8 cellular contexts compared by ENCODE assay signal in the genomic region with DNA sequence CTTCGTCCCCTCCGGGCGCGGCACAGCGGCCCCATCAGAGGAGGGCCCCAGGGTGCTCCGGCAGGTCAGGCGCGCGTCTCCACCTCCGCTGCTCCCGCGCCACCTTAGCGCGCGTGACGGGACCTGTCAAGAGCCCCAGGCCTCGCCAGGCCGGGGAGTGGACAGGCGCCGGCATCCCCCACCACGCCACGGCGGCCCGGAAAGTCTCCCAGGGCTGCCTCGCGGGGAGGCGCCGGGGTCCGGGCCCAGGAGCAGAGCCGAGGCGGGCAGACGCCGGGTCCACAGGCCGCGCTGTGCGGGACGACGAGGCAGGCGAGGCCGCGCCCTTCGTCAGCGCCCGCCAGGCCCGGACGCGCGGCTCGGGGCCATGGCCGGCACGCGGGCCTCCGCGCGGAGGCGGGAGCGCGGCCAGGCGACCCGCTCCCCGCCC. TPM values are rescaled to one million over a fixed set of nuclear protein-coding genes. Genes with fewer than 3 reads are reported as not detected.
DNase-seq lines count a peak whose midpoint lies in the region; ATAC-seq and TF ChIP-seq lines count a peak whose summit lies in the region.

No MANE protein-coding gene starts in this region.

- H3K27ac Mint-ChIP-seq in naive B cell: peak overlapping the region in 5 of 6 donors; percentile 88 to 100 (median 91)

- DNase-seq in ELR (ENCODE audit: low read depth): peak; percentile 55
- peak; percentile 80 for DNase-seq in activated CD8-positive, alpha-beta memory T cell treated with anti-CD3 and anti-CD28 coated beads for 24 hours
- peak; percentile 75 to 82 for DNase-seq in erythroblast (lab: John Stamatoyannopoulos, UW)
- DNase-seq in naive B cell: no peak
- DNase-seq in NCI-H446 treated with DMSO at 0.1 percent for 48 hours (lab: John Stamatoyannopoulos, UW): no peak

- H3K36me3 Mint-ChIP-seq in naive B cell: no peaks in the 10 kb centered on the region

- peaks cover 35 to 57% (median 46%) of the 10 kb centered on the region in 3 donors for H3K4me1 Mint-ChIP-seq in naive B cell

- no peak for TF ChIP-seq EP300 in Ishikawa (IDR thresholded peaks at IDR 0.05; ENCODE audit: borderline replicate concordance)

- H3K27me3 Mint-ChIP-seq in naive B cell: no peaks in the 10 kb centered on the region

- ATAC-seq in GM21717 (IDR thresholded peaks at IDR 0.05; ENCODE audit: unreplicated experiment) (peak; percentile 36), naive B cell (ENCODE audit: low read depth in 2 of 2) (peak; percentile 10 to 14)

- peak overlapping the region; percentile 81 to 98 (median 90) for H3K4me3 Mint-ChIP-seq in naive B cell

- TF ChIP-seq RAD21 in Ishikawa (IDR thresholded peaks at IDR 0.05; ENCODE audit: low read depth): no peak

- no peaks in the 10 kb centered on the region for H3K9me3 Mint-ChIP-seq in naive B cell

- TF ChIP-seq POLR2A in erythroblast (IDR thresholded peaks at IDR 0.05; ENCODE audit: low read length): no peak

- peak overlapping the region; percentile 57 for H3K27ac ChIP-seq in temporal lobe (ENCODE audit: low read depth, low read length)

TF ChIP-seq in Ishikawa, 13 proteins besides CTCF, POLR2A, EP300 and RAD21:
- TF ChIP-seq EGR1 (IDR thresholded peaks at IDR 0.05): no peak
- TF ChIP-seq, protein P1, sequence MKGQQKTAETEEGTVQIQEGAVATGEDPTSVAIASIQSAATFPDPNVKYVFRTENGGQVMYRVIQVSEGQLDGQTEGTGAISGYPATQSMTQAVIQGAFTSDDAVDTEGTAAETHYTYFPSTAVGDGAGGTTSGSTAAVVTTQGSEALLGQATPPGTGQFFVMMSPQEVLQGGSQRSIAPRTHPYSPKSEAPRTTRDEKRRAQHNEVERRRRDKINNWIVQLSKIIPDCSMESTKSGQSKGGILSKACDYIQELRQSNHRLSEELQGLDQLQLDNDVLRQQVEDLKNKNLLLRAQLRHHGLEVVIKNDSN (IDR thresholded peaks at IDR 0.05): 0 out of 2 replicates have a peak, but pooled peaks have one; percentile 4
- TF ChIP-seq NFIC (IDR thresholded peaks at IDR 0.05): no peak
- TF ChIP-seq CEBPB (IDR thresholded peaks at IDR 0.05): no peak
- no peak for TF ChIP-seq TEAD4 (IDR thresholded peaks at IDR 0.05)
- no peak for TF ChIP-seq CREB1 (IDR thresholded peaks at IDR 0.05; ENCODE audit: low read depth)
- TF ChIP-seq YY1 (IDR thresholded peaks at IDR 0.05; ENCODE audit: low read depth): 0 out of 2 replicates have a peak, but pooled peaks have one; percentile 10
- TF ChIP-seq FOXM1 (IDR thresholded peaks at IDR 0.05; ENCODE audit: borderline replicate concordance, low read depth): no peak
- TF ChIP-seq, protein P2, sequence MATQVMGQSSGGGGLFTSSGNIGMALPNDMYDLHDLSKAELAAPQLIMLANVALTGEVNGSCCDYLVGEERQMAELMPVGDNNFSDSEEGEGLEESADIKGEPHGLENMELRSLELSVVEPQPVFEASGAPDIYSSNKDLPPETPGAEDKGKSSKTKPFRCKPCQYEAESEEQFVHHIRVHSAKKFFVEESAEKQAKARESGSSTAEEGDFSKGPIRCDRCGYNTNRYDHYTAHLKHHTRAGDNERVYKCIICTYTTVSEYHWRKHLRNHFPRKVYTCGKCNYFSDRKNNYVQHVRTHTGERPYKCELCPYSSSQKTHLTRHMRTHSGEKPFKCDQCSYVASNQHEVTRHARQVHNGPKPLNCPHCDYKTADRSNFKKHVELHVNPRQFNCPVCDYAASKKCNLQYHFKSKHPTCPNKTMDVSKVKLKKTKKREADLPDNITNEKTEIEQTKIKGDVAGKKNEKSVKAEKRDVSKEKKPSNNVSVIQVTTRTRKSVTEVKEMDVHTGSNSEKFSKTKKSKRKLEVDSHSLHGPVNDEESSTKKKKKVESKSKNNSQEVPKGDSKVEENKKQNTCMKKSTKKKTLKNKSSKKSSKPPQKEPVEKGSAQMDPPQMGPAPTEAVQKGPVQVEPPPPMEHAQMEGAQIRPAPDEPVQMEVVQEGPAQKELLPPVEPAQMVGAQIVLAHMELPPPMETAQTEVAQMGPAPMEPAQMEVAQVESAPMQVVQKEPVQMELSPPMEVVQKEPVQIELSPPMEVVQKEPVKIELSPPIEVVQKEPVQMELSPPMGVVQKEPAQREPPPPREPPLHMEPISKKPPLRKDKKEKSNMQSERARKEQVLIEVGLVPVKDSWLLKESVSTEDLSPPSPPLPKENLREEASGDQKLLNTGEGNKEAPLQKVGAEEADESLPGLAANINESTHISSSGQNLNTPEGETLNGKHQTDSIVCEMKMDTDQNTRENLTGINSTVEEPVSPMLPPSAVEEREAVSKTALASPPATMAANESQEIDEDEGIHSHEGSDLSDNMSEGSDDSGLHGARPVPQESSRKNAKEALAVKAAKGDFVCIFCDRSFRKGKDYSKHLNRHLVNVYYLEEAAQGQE (IDR thresholded peaks at IDR 0.05; ENCODE audit: low read depth): no peak

RNA-seq across cellular contexts. Expression of a gene that starts 0.5 kb away (rescaled TPM):
- polyA plus RNA-seq in naive B cell (ENCODE audit: low read depth in 6 of 6): 10 to 100 TPM in 5 of 6 donors, 1 to 10 TPM in 1; 4.3 to 27.1 (median 17.5) TPM
- 102 TPM for total RNA-seq in temporal lobe

Comparison
In these comparisons a context has a peak if more than half of its experiments do, and no peak if none do; other contexts are left out.
1. DNase-seq: peak in ELR (single experiment), activated CD8-positive, alpha-beta memory T cell treated with anti-CD3 and anti-CD28 coated beads for 24 hours (single experiment) and erythroblast (2 of 2); none in naive B cell (single experiment) and NCI-H446 treated with DMSO at 0.1 percent for 48 hours (single experiment).